15 cellular contexts compared by ENCODE assay signal in the genomic region with DNA sequence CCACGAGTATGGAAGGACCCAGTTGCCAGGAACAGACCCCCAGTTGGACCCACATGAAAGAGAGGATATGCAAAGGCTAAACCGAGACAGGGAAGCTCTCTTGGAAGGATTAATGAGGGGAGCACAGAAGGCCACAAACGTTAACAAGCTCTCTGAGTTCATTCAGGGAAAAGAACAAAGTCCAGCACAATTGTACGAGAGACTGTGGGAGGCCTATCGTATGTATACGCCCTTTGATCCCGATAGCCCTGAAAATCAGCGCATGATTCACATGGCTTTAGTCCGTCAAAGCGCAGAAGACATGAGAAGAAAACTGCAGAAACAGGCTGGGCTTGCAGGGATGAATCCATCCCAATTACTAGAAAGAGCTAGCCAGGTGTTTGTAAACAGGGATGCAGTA. TPM values are rescaled to one million over a fixed set of nuclear protein-coding genes. Genes with fewer than 3 reads are reported as not detected.
"Had no signal": no experiment of that assay in that cellular context is flagged by ENCODE, and none has a peak within 500 bp of the region (broad histone marks: within the 10 kb centered on the region; RNA-seq: fewer than 3 reads in every experiment).

No MANE protein-coding gene starts in this region.

RNA-seq across cellular contexts. Expression of gene DEFB131A, which starts 8.0 kb away (rescaled TPM):
- total RNA-seq: stomach, subcutaneous adipose tissue, suprapubic skin, temporal lobe, testis, thoracic aorta, thyroid gland, tibial nerve, upper lobe of left lung, upper lobe of right lung, ureter, urinary bladder, uterus, vagina had no signal
- polyA plus RNA-seq: stomach, thymus, urinary bladder had no signal
